Comparison of ENCODE assay signal across 10 cellular contexts in the genomic region with DNA sequence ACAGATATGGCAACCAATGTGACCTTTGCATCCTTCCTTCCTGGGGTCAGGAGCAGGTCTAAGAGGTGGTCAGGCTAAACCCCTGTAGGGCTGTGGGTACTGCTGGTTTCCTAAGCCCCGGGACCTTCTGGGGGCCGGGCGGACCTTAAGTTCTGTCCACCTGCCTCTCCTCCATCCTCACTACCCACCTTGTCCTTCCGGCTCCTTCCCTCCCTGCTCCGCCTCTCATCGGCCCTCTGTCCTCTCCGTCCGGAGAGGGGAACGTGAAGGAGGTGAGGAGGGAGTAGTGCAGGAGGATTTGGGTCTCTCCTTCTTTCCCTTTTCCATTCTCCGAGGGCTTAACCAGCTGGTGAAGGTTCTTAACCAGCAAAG. TPM values are rescaled to one million over a fixed set of nuclear protein-coding genes. Genes with fewer than 3 reads are reported as not detected.
DNase-seq lines count a peak whose midpoint lies in the region; ATAC-seq and TF ChIP-seq lines count a peak whose summit lies in the region.
"Had no signal": no experiment of that assay in that cellular context is flagged by ENCODE, and none has a peak within 500 bp of the region (broad histone marks: within the 10 kb centered on the region; RNA-seq: fewer than 3 reads in every experiment).

No MANE protein-coding gene starts in this region.

- H3K9me2 ChIP-seq in GM23338 (ENCODE audit: insufficient read depth), result no peaks in the 10 kb centered on the region

- H3K9me3 Mint-ChIP-seq in GM23338 (no peaks in the 10 kb centered on the region), osteocyte (ENCODE audit: unreplicated experiment) (no peaks in the 10 kb centered on the region)
- H3K9me3 Mint-ChIP-seq in activated naive CD8-positive, alpha-beta T cell treated with anti-CD3 and anti-CD28 coated beads, Interleukin-2, amount 10 ng/mL, durations not matched to agents 7 days and 5 days, result no peaks in the 10 kb centered on the region

- no peaks in the 10 kb centered on the region for H3K27me3 ChIP-seq in GM23338 (ENCODE audit: insufficient read depth)
- H3K27me3 ChIP-seq in gastrocnemius medialis, result no peaks in the 10 kb centered on the region
- H3K27me3 ChIP-seq: right atrium auricular region had no signal

- TF ChIP-seq POLR2A in gastrocnemius medialis (IDR thresholded peaks at IDR 0.05), result no peak

- peak overlapping the region; percentile 60 for H3K4me3 ChIP-seq in GM12864 (ENCODE audit: low read depth, low read length)
- H3K4me3 ChIP-seq in GM23338, result no peak overlapping the region
- H3K4me3 ChIP-seq in gastrocnemius medialis, result peak overlapping the region in 1 of 4 donors; percentile 10
- H3K4me3 ChIP-seq: right atrium auricular region had no signal

- H3K36me3 Mint-ChIP-seq in GM23338 (ENCODE audit: low read depth) (peaks cover 67% of the 10 kb centered on the region), osteocyte (ENCODE audit: unreplicated experiment) (peaks cover 50% of the 10 kb centered on the region)
- H3K36me3 Mint-ChIP-seq in activated naive CD8-positive, alpha-beta T cell treated with anti-CD3 and anti-CD28 coated beads, Interleukin-2, amount 10 ng/mL, durations not matched to agents 7 days and 5 days, result peaks cover 30% of the 10 kb centered on the region

- no peak overlapping the region for H3K27ac Mint-ChIP-seq in GM23338
- peak overlapping the region; percentile 82 for H3K27ac Mint-ChIP-seq in activated naive CD8-positive, alpha-beta T cell treated with anti-CD3 and anti-CD28 coated beads, Interleukin-2, amount 10 ng/mL, durations not matched to agents 7 days and 5 days
- no peak overlapping the region for H3K27ac Mint-ChIP-seq in osteocyte (ENCODE audit: unreplicated experiment)

- POLR2A ChIA-PET in activated naive CD8-positive, alpha-beta T cell treated with anti-CD3 and anti-CD28 coated beads, Interleukin-2, amount 10 ng/mL, durations not matched to agents 7 days and 5 days (lab: Charles Lee), result no interaction called here

- no peak for ATAC-seq in GM23338
- peak; percentile 4 for ATAC-seq in activated naive CD8-positive, alpha-beta T cell treated with anti-CD3 and anti-CD28 coated beads, Interleukin-2, amount 10 ng/mL, durations not matched to agents 7 days and 5 days (ENCODE audit: low read depth)
- ATAC-seq in gastrocnemius medialis, result no peak
- no peak for ATAC-seq in GM19395 (IDR thresholded peaks at IDR 0.05; ENCODE audit: unreplicated experiment)

- no peaks in the 10 kb centered on the region; the same call in none of the 2 replicates for H4K20me1 ChIP-seq in GM23338 (replicated peaks; ENCODE audit: insufficient read depth)

- H3K4me1 Mint-ChIP-seq in GM23338, result peaks cover 10% of the 10 kb centered on the region; the same call in 2 of the 3 replicates
- peaks cover 16% of the 10 kb centered on the region for H3K4me1 Mint-ChIP-seq in activated naive CD8-positive, alpha-beta T cell treated with anti-CD3 and anti-CD28 coated beads, Interleukin-2, amount 10 ng/mL, durations not matched to agents 7 days and 5 days
- H3K4me1 Mint-ChIP-seq in osteocyte (ENCODE audit: unreplicated experiment), result peaks cover 3% of the 10 kb centered on the region

- no peak overlapping the region for H2AFZ ChIP-seq in GM23338

- H3K79me2 ChIP-seq in GM23338 (replicated peaks; ENCODE audit: insufficient read depth), result 0 out of 2 replicates have a peak, but pooled peaks cover 3% of the 10 kb centered on the region

- peaks cover 7% of the 10 kb centered on the region for H3K27me3 Mint-ChIP-seq in GM23338 (ENCODE audit: insufficient read depth, low read depth, poor library complexity)
- no peaks in the 10 kb centered on the region for H3K27me3 Mint-ChIP-seq in activated naive CD8-positive, alpha-beta T cell treated with anti-CD3 and anti-CD28 coated beads, Interleukin-2, amount 10 ng/mL, durations not matched to agents 7 days and 5 days
- H3K27me3 Mint-ChIP-seq in osteocyte (ENCODE audit: unreplicated experiment), result no peaks in the 10 kb centered on the region

- H3K9me3 ChIP-seq in gastrocnemius medialis, result no peaks in the 10 kb centered on the region
- H3K9me3 ChIP-seq: right atrium auricular region had no signal

- H3F3A ChIP-seq in GM23338 (replicated peaks; ENCODE audit: low read depth), result 0 out of 2 replicates have a peak, but pooled peaks cover 7% of the 10 kb centered on the region

- TF ChIP-seq CTCF in GM12864 (IDR thresholded peaks at IDR 0.05; ENCODE audit: low read depth, low read length, missing control alignments) (no peak), GM23338 (conservative IDR thresholded peaks at IDR 0.05; ENCODE audit: low read depth in 2 of 2) (no peak), gastrocnemius medialis (IDR thresholded peaks at IDR 0.05 in 4 of 5, conservative IDR thresholded peaks at IDR 0.05 in 1 of 5) (no peak), osteocyte (IDR thresholded peaks at IDR 0.05) (no peak)

- no peak for DNase-seq in GM12864 (ENCODE audit: low read depth)
- DNase-seq in GM23338 (ENCODE audit: low spot score), result no peak
- DNase-seq in activated naive CD8-positive, alpha-beta T cell treated with anti-CD3 and anti-CD28 coated beads, Interleukin-2, amount 10 ng/mL, durations not matched to agents 7 days and 5 days, result no peak
- DNase-seq in gastrocnemius medialis, result no peak
- DNase-seq in osteocyte (ENCODE audit: extremely low spot score, unreplicated experiment), result no peak
- DNase-seq in NCI-H1092 treated with DMSO at 0.1 percent for 48 hours (lab: John Stamatoyannopoulos, UW), result no peak
- DNase-seq in stimulated activated CD4-positive, alpha-beta T cell treated with anti-CD3 and anti-CD28 coated beads, Interleukin-15, amount 100 ng/mL, for 24 hours, result no peak
- DNase-seq: mammary epithelial cell had no signal

- H3K4me3 Mint-ChIP-seq in GM23338 (no peak overlapping the region), osteocyte (ENCODE audit: unreplicated experiment) (no peak overlapping the region)
- peak overlapping the region; percentile 83 for H3K4me3 Mint-ChIP-seq in activated naive CD8-positive, alpha-beta T cell treated with anti-CD3 and anti-CD28 coated beads, Interleukin-2, amount 10 ng/mL, durations not matched to agents 7 days and 5 days

- H3K4me2 ChIP-seq in GM23338, result no peak overlapping the region

- H3K27ac ChIP-seq in GM23338 (ENCODE audit: low read depth), result peak overlapping the region; percentile 55; the same call in 1 of the 2 replicates
- peak overlapping the region; percentile 82 to 95 (median 84) for H3K27ac ChIP-seq in gastrocnemius medialis

- peaks cover 8% of the 10 kb centered on the region; the same call in 1 of the 2 replicates for H3K36me3 ChIP-seq in GM23338 (ENCODE audit: insufficient read depth)
- peaks cover 0 to 29% of the 10 kb centered on the region in 2 donors for H3K36me3 ChIP-seq in gastrocnemius medialis

- H3K4me1 ChIP-seq in GM23338 (ENCODE audit: insufficient read depth) (no peaks in the 10 kb centered on the region), gastrocnemius medialis (peaks cover 30 to 43% of the 10 kb centered on the region in 2 donors)

- in situ Hi-C loops in gastrocnemius medialis (cut with MboI; ENCODE audit: low sequenced_read_pairs in 4 of 4), result loop anchor here (5.0 to 25.0 kb wide), 3 partner anchors 92 to 642 kb away; no protein-coding TSS in a partner anchor

- intact Hi-C loops in gastrocnemius medialis (cut with DNase I; ENCODE audit: low total_unique reads), result loop anchor here (10.0 kb wide), 1 partner anchor 179 kb away; no protein-coding TSS in a partner anchor

TF ChIP-seq in GM23338, 12 proteins besides CTCF, POLR2A, EP300 and RAD21:
- TF ChIP-seq ETS1 (IDR thresholded peaks at IDR 0.05), result no peak
- TF ChIP-seq ZNF331 (CRISPR knock-in tag; IDR thresholded peaks at IDR 0.05; ENCODE audit: low read depth), result no peak
- no peak for TF ChIP-seq ZNF114 (CRISPR knock-in tag; IDR thresholded peaks at IDR 0.05)
- no peak for TF ChIP-seq EZH2phosphoT487 (IDR thresholded peaks at IDR 0.05; ENCODE audit: unreplicated experiment)
- TF ChIP-seq POLR2AphosphoS5 (IDR thresholded peaks at IDR 0.05; ENCODE audit: low read depth), result no peak

RNA-seq across cellular contexts. Expression of gene PARVB, which starts 28.3 kb away (rescaled TPM):
- total RNA-seq in GM23338 (2014; rRNA removed; shearing (Covaris generic)), result 7.7 and 15.5 TPM in 2 replicates
- 4.0 and 4.3 TPM in 2 replicates for polyA plus RNA-seq in GM23338 (2016; fragmentation: Nextera tagmentation; extraction: Ambion mirVana)
- 10 to 100 TPM; 39.6 to 40.7 TPM for total RNA-seq in activated naive CD8-positive, alpha-beta T cell treated with anti-CD3 and anti-CD28 coated beads, Interleukin-2, amount 10 ng/mL, durations not matched to agents 7 days and 5 days
- total RNA-seq in gastrocnemius medialis (100 to 1,000 TPM; 120 to 201 (median 147) TPM), osteocyte (4.4 and 5.4 TPM in 2 replicates)

RNA-seq across cellular contexts. Expression of gene SAMM50, which starts 40.5 kb away (rescaled TPM):
- total RNA-seq in GM23338 (2014; rRNA removed; shearing (Covaris generic)), result 58.6 and 68.0 TPM in 2 replicates
- polyA plus RNA-seq in GM23338 (2016; fragmentation: Nextera tagmentation; extraction: Ambion mirVana), result 49.6 and 60.3 TPM in 2 replicates
- 10 to 100 TPM; 42.1 to 43.8 TPM for total RNA-seq in activated naive CD8-positive, alpha-beta T cell treated with anti-CD3 and anti-CD28 coated beads, Interleukin-2, amount 10 ng/mL, durations not matched to agents 7 days and 5 days
- total RNA-seq in gastrocnemius medialis, result 100 to 1,000 TPM in 1 of 4 donors, 10 to 100 TPM in 3; 67.4 to 104 (median 72.0) TPM
- total RNA-seq in osteocyte, result 42.6 TPM in 2 replicates
